Comparison of ENCODE assay signal across 29 cellular contexts in the genomic region with DNA sequence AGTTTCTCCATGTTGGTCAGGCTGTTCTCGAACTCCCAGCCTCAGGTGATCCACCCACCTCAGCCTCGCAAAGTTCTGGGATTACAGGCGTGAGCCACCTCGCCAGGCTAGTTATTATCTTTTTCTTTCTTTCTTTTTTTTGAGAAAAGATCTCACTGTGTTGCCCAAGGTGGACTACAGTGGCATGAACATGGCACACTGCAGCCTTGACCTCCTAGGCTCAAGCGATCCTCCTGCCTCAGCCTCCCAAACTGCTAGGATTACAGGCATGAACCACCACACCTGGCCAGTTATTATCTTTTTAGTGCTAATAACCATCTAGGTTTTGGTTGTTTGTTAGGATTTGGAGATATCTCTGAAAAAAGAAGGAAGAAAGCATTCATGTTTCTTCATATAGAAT.
"Had no signal": no experiment of that assay in that cellular context is flagged by ENCODE, and none has a peak within 500 bp of the region (broad histone marks: within the 10 kb centered on the region; RNA-seq: fewer than 3 reads in every experiment).

No MANE protein-coding gene starts in this region.

- H3K4me3 Mint-ChIP-seq: activated CD8-positive, alpha-beta T cell treated with anti-CD3 and anti-CD28 coated beads for 36 hours; activated naive CD4-positive, alpha-beta T cell treated with anti-CD3 and anti-CD28 coated beads, Interleukin-2, amount 50 U/mL, for 24 hours; activated naive CD8-positive, alpha-beta T cell treated with anti-CD3 and anti-CD28 coated beads for 36 hours; activated naive CD8-positive, alpha-beta T cell treated with anti-CD3 and anti-CD28 coated beads, Interleukin-2, amount 50 U/mL, for 24 hours; activated T-cell treated with anti-CD3 and anti-CD28 coated beads, Interleukin-2, amount 50 U/mL, for 4 hours; activated T-helper 17 cell treated with anti-CD3 and anti-CD28 coated beads, Interleukin-2, amount 50 U/mL, for 72 hours; WTC11 had no signal

- H3K27me3 Mint-ChIP-seq: activated CD8-positive, alpha-beta T cell treated with anti-CD3 and anti-CD28 coated beads for 36 hours; activated naive CD4-positive, alpha-beta T cell treated with anti-CD3 and anti-CD28 coated beads, Interleukin-2, amount 50 U/mL, for 24 hours; activated naive CD8-positive, alpha-beta T cell treated with anti-CD3 and anti-CD28 coated beads for 36 hours; activated naive CD8-positive, alpha-beta T cell treated with anti-CD3 and anti-CD28 coated beads, Interleukin-2, amount 50 U/mL, for 24 hours; activated T-helper 17 cell treated with anti-CD3 and anti-CD28 coated beads, Interleukin-2, amount 50 U/mL, for 72 hours had no signal

- H3K4me3 ChIP-seq: adrenal gland, body of pancreas, colonic mucosa, esophagus squamous epithelium had no signal

- H3K9me3 ChIP-seq: adrenal gland, body of pancreas, colonic mucosa, esophagus squamous epithelium had no signal

- H3K4me1 Mint-ChIP-seq: activated T-helper 17 cell treated with anti-CD3 and anti-CD28 coated beads, Interleukin-2, amount 50 U/mL, for 72 hours; WTC11 had no signal

- H3K36me3 Mint-ChIP-seq: activated naive CD4-positive, alpha-beta T cell treated with anti-CD3 and anti-CD28 coated beads, Interleukin-2, amount 50 U/mL, for 24 hours; activated naive CD8-positive, alpha-beta T cell treated with anti-CD3 and anti-CD28 coated beads for 36 hours; WTC11 had no signal

- H3K27ac Mint-ChIP-seq: activated CD8-positive, alpha-beta T cell treated with anti-CD3 and anti-CD28 coated beads for 36 hours; activated naive CD4-positive, alpha-beta T cell treated with anti-CD3 and anti-CD28 coated beads, Interleukin-2, amount 50 U/mL, for 24 hours; activated naive CD8-positive, alpha-beta T cell treated with anti-CD3 and anti-CD28 coated beads for 36 hours; activated naive CD8-positive, alpha-beta T cell treated with anti-CD3 and anti-CD28 coated beads, Interleukin-2, amount 50 U/mL, for 24 hours; activated T-helper 17 cell treated with anti-CD3 and anti-CD28 coated beads, Interleukin-2, amount 50 U/mL, for 72 hours; WTC11 had no signal

- H3K27ac ChIP-seq: adrenal gland, body of pancreas, colonic mucosa, epithelial cell of prostate, esophagus squamous epithelium had no signal

- H3K9me3 Mint-ChIP-seq: activated CD8-positive, alpha-beta T cell treated with anti-CD3 and anti-CD28 coated beads for 36 hours; activated naive CD4-positive, alpha-beta T cell treated with anti-CD3 and anti-CD28 coated beads, Interleukin-2, amount 50 U/mL, for 24 hours; activated naive CD8-positive, alpha-beta T cell treated with anti-CD3 and anti-CD28 coated beads for 36 hours; activated naive CD8-positive, alpha-beta T cell treated with anti-CD3 and anti-CD28 coated beads, Interleukin-2, amount 50 U/mL, for 24 hours; activated T-cell treated with anti-CD3 and anti-CD28 coated beads, Interleukin-2, amount 50 U/mL, for 4 hours; activated T-helper 17 cell treated with anti-CD3 and anti-CD28 coated beads, Interleukin-2, amount 50 U/mL, for 72 hours; WTC11 had no signal

- H3K36me3 ChIP-seq: adrenal gland, colonic mucosa, esophagus squamous epithelium had no signal

- H3K4me1 ChIP-seq: colonic mucosa had no signal

- ATAC-seq: activated CD8-positive, alpha-beta T cell treated with anti-CD3 and anti-CD28 coated beads for 36 hours; activated naive CD8-positive, alpha-beta T cell treated with anti-CD3 and anti-CD28 coated beads, Interleukin-2, amount 50 U/mL, for 24 hours; activated T-cell treated with anti-CD3 and anti-CD28 coated beads, Interleukin-2, amount 50 U/mL, for 4 hours; activated T-helper 17 cell treated with anti-CD3 and anti-CD28 coated beads, Interleukin-2, amount 50 U/mL, for 72 hours; body of pancreas; WTC11 had no signal

- DNase-seq: activated CD4-positive, alpha-beta T cell treated with anti-CD3 and anti-CD28 coated beads for 48 hours; activated CD4-positive, alpha-beta T cell treated with anti-CD3 and anti-CD28 coated beads, Interleukin-2, amount 50 U/mL, for 1 hour; activated CD4-positive, alpha-beta T cell treated with anti-CD3 and anti-CD28 coated beads, Interleukin-2, amount 50 U/mL, for 48 hours; activated CD8-positive, alpha-beta memory T cell treated with anti-CD3 and anti-CD28 coated beads for 24 hours; activated CD8-positive, alpha-beta T cell treated with anti-CD3 and anti-CD28 coated beads for 36 hours; activated effector memory CD4-positive, alpha-beta T cell treated with Interleukin-2 at 50 U/mL for 16 hours; activated gamma-delta T cell treated with Interleukin-2 at 50 U/mL for 16 hours; activated naive CD4-positive, alpha-beta T cell treated with Interleukin-2 at 50 U/mL for 16 hours; activated naive CD8-positive, alpha-beta T cell treated with anti-CD3 and anti-CD28 coated beads for 36 hours; activated naive CD8-positive, alpha-beta T cell treated with anti-CD3 and anti-CD28 coated beads, Interleukin-2, amount 50 U/mL, for 24 hours; activated T-cell treated with anti-CD3 and anti-CD28 coated beads, Interleukin-2, amount 50 U/mL, for 4 hours; amygdala; aorta; body of pancreas; caudate nucleus; colonic mucosa; effector CD8-positive, alpha-beta T cell; esophagus squamous epithelium; head of caudate nucleus; hippocampal formation; T-helper 2 cell had no signal

- H3K27me3 ChIP-seq: adrenal gland, body of pancreas, colonic mucosa, esophagus squamous epithelium had no signal

- FAIRE-seq: endometrium, endothelial cell of umbilical vein, frontal cortex had no signal
